17 cellular contexts compared by ENCODE assay signal in genomic region chr9:73037613-73038012, GRCh38.
DNase-seq lines count a peak whose midpoint lies in the region; ATAC-seq and TF ChIP-seq lines count a peak whose summit lies in the region.
"Had no signal": no experiment of that assay in that cellular context is flagged by ENCODE, and none has a peak within 500 bp of the region (broad histone marks: within the 10 kb centered on the region; RNA-seq: fewer than 3 reads in every experiment).

No MANE protein-coding gene starts in this region.

- H3K4me3 ChIP-seq in BLaER1 (no peak overlapping the region), SK-N-MC (peak overlapping the region; percentile 48), gastroesophageal sphincter (peak overlapping the region in 1 of 2 donors; percentile 7), rectal smooth muscle tissue (ENCODE audit: low read length) (no peak overlapping the region), adrenal gland (no peak overlapping the region)

- peaks cover 6% of the 10 kb centered on the region for H3K9me3 ChIP-seq in BLaER1
- no peaks in the 10 kb centered on the region for H3K9me3 ChIP-seq in SK-N-MC (ENCODE audit: low read depth, low read length)
- H3K9me3 ChIP-seq in gastroesophageal sphincter: no peaks in the 10 kb centered on the region
- no peaks in the 10 kb centered on the region for H3K9me3 ChIP-seq in adrenal gland (replicated peaks in 1 of 3)

- H3K36me3 ChIP-seq in BLaER1 (no peaks in the 10 kb centered on the region; the same call in 1 of the 2 replicates), SK-N-MC (ENCODE audit: insufficient read depth, low read length) (no peaks in the 10 kb centered on the region), gastroesophageal sphincter (no peaks in the 10 kb centered on the region), rectal smooth muscle tissue (ENCODE audit: control insufficient read depth, insufficient read depth, low read length) (no peaks in the 10 kb centered on the region), adrenal gland (replicated peaks in 1 of 2) (no peaks in the 10 kb centered on the region)

- peak overlapping the region; percentile 77 for H3K27ac ChIP-seq in BLaER1
- no peak overlapping the region; the same call in 1 of the 2 replicates for H3K27ac ChIP-seq in SK-N-MC
- H3K27ac ChIP-seq in gastroesophageal sphincter: peak overlapping the region; percentile 86 to 99 (median 89)
- peak overlapping the region; percentile 88 for H3K27ac ChIP-seq in rectal smooth muscle tissue (ENCODE audit: low read depth, low read length)
- no peak overlapping the region for H3K27ac ChIP-seq in adrenal gland

- H3K4me2 ChIP-seq in BLaER1: peak overlapping the region; percentile 71

- H3K27me3 ChIP-seq in BLaER1 (no peaks in the 10 kb centered on the region), gastroesophageal sphincter (no peaks in the 10 kb centered on the region), rectal smooth muscle tissue (ENCODE audit: control insufficient read depth, insufficient read depth, low read length) (no peaks in the 10 kb centered on the region), adrenal gland (no peaks in the 10 kb centered on the region)

- H4K20me1 ChIP-seq in BLaER1: no peaks in the 10 kb centered on the region

- TF ChIP-seq POLR2A in gastroesophageal sphincter (IDR thresholded peaks at IDR 0.05) (no peak), adrenal gland (IDR thresholded peaks at IDR 0.05) (no peak)

- WGBS in gastroesophageal sphincter (ENCODE audit: low coverage in 1 of 2), 2 donors: 32 to 49% methylated on average over 3 of the region's 3 CpGs
- 58 to 70% (median 66%) methylated on average over 3 of the region's 3 CpGs for WGBS in adrenal gland, 4 donors

- ATAC-seq in gastroesophageal sphincter (no peak), GM18867 (IDR thresholded peaks at IDR 0.05; ENCODE audit: unreplicated experiment) (no peak)
- ATAC-seq: natural killer cell treated with Interleukin-12 subunit alpha and Interleukin-12 subunit beta and Interleukin-15 and Interleukin-18, amount 100 ng/mL, for 72 hours; Panc1; right cardiac atrium; T-cell had no signal

- H3K9ac ChIP-seq in BLaER1 (0 out of 2 replicates have a peak overlapping the region, but pooled peaks have one; percentile 27), SK-N-MC (ENCODE audit: insufficient read length) (peak overlapping the region; percentile 8), rectal smooth muscle tissue (ENCODE audit: low read length) (no peak overlapping the region)

- DNase-seq in SK-N-MC (ENCODE audit: low read depth, low spot score): no peak
- DNase-seq in adrenal gland: no peak
- no peak for DNase-seq in NCI-H748 treated with DMSO at 0.1 percent for 48 hours (lab: John Stamatoyannopoulos, UW)
- no peak for DNase-seq in NCI-H524 (lab: John Stamatoyannopoulos, UW)
- DNase-seq: activated naive CD4-positive, alpha-beta T cell treated with anti-CD3 and anti-CD28 coated beads for 36 hours; DMS153; head of caudate nucleus; NCI-H1105; right cardiac atrium; stimulated activated CD4-positive, alpha-beta T cell treated with anti-CD3 and anti-CD28 coated beads, Interleukin-4, amount 100 ng/mL, for 4 hours; T-cell had no signal

- intact Hi-C loops in adrenal gland (cut with DNase I): no loop called here

- H3K4me1 ChIP-seq in BLaER1: peaks cover 47% of the 10 kb centered on the region
- peaks cover 20 to 42% (median 23%) of the 10 kb centered on the region in 3 donors for H3K4me1 ChIP-seq in gastroesophageal sphincter
- peaks cover 19% of the 10 kb centered on the region for H3K4me1 ChIP-seq in rectal smooth muscle tissue (ENCODE audit: control insufficient read depth, insufficient read depth, low read length)
- no peaks in the 10 kb centered on the region for H3K4me1 ChIP-seq in adrenal gland (replicated peaks in 1 of 2)

- TF ChIP-seq EP300 in gastroesophageal sphincter (IDR thresholded peaks at IDR 0.05): no peak

- no peak for TF ChIP-seq CTCF in gastroesophageal sphincter (IDR thresholded peaks at IDR 0.05)
- TF ChIP-seq CTCF in adrenal gland (IDR thresholded peaks at IDR 0.05): no peak

Comparison
In these comparisons a context has a peak if more than half of its experiments do, and no peak if none do; other contexts are left out.
1. H3K27ac ChIP-seq: peak in BLaER1 (single experiment), gastroesophageal sphincter (4 of 4) and rectal smooth muscle tissue (single experiment); none in SK-N-MC (single experiment) and adrenal gland (0 of 5).